Comparison of ENCODE assay signal across 8 cellular contexts in the genomic region with DNA sequence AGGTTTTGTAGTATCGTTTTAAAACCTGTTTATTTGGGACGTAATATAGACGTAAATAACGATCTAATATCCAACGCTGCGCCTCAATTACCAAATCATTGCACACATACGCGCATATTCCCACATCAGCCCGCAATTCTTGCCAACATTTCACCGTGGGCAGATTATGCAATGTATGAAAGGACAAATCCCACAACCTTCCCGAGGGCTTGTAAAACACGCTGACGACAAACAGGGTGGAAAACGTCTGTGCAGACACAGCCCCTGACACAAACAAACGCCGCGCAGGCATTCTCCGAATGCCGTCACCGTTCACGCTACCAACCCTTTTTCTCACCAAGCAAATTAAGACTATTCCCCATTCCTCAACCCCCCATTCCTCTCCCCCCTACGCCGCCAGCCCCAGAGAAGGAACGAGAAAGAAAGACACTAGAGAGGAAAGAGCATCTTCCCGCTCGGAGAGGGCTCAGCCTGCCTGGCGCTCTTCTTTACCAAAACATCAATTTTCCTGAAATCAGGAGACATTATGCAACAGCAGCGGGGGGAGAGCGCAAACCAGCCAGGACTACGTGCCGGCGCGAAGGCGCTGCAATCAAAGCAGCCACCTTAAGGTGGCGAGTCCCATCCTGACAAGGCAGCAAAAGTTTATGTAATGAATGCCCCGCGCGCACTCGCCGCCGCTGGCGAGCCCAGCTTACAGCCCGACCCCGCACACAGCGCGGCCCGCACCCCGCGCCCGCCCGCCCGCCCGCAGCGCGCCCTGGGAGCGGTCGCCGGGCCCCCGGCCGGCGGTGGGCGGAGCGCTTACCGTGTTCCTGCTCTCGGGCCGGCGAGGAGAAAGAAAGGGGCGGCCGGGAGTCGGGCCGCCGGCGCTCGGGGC. TPM values are rescaled to one million over a fixed set of nuclear protein-coding genes. Genes with fewer than 3 reads are reported as not detected.
DNase-seq lines count a peak whose midpoint lies in the region; ATAC-seq and TF ChIP-seq lines count a peak whose summit lies in the region.

No MANE protein-coding gene starts in this region.

- H3K27ac Mint-ChIP-seq in endodermal cell, result peak overlapping the region; percentile 96

- H3K36me3 ChIP-seq in endodermal cell (ENCODE audit: control insufficient read depth, insufficient read depth, low read length) (no peaks in the 10 kb centered on the region), mesodermal cell (ENCODE audit: control insufficient read depth, insufficient read depth, low read length) (no peaks in the 10 kb centered on the region)

- TF ChIP-seq CTCF in 22Rv1 (IDR thresholded peaks at IDR 0.05), result peak; percentile 27
- peak; percentile 18 for TF ChIP-seq CTCF in GM13976 (IDR thresholded peaks at IDR 0.05; ENCODE audit: borderline replicate concordance, control extremely low read depth, extremely low read depth, insufficient read depth, missing control alignments)
- peak; percentile 46 for TF ChIP-seq CTCF in endodermal cell (conservative IDR thresholded peaks at IDR 0.05)

- H3K27ac ChIP-seq in 22Rv1, result peak overlapping the region; percentile 48
- H3K27ac ChIP-seq in endodermal cell (ENCODE audit: low read depth, low read length), result peak overlapping the region; percentile 36
- peak overlapping the region; percentile 84 for H3K27ac ChIP-seq in mesodermal cell (ENCODE audit: low read depth, low read length, severe bottlenecking)

- H3K27me3 Mint-ChIP-seq in endodermal cell (ENCODE audit: insufficient read depth), result peaks cover 44% of the 10 kb centered on the region

- H3K9me3 ChIP-seq in endodermal cell (ENCODE audit: control insufficient read depth, low read length) (no peaks in the 10 kb centered on the region), mesodermal cell (ENCODE audit: control insufficient read depth, low read length) (no peaks in the 10 kb centered on the region)

- H3K4me1 Mint-ChIP-seq in endodermal cell, result peaks cover 26% of the 10 kb centered on the region

- no peaks in the 10 kb centered on the region for H3K36me3 Mint-ChIP-seq in endodermal cell (ENCODE audit: low read depth)

- DNase-seq in GM13976 (ENCODE audit: low spot score) (peak; percentile 61), NCI-H460 (ENCODE audit: extremely low read depth, low read depth) (peak; percentile 87), endodermal cell (peak; percentile 85)
- peak; percentile 78 for DNase-seq in activated CD8-positive, alpha-beta memory T cell treated with anti-CD3 and anti-CD28 coated beads, Interleukin-2, amount 50 U/mL, for 48 hours
- peak; percentile 29 to 63 (median 44) for DNase-seq in stimulated activated naive CD4-positive, alpha-beta T cell (lab: John Stamatoyannopoulos, UW)

- peak; percentile 47 for ATAC-seq in HG02943 (IDR thresholded peaks at IDR 0.05; ENCODE audit: low read depth, unreplicated experiment)

- H3K4me3 ChIP-seq in endodermal cell (ENCODE audit: low read length) (peak overlapping the region; percentile 95), mesodermal cell (ENCODE audit: extremely low read depth, insufficient read depth, low read length, poor library complexity, severe bottlenecking) (peak overlapping the region; percentile 78)

- H3K4me1 ChIP-seq in endodermal cell (ENCODE audit: control insufficient read depth, insufficient read depth, low read length) (peaks cover 3% of the 10 kb centered on the region), mesodermal cell (ENCODE audit: control insufficient read depth, insufficient read depth, low read length, poor library complexity, severe bottlenecking) (peaks cover 25% of the 10 kb centered on the region)

- no peaks in the 10 kb centered on the region for H3K9me3 Mint-ChIP-seq in endodermal cell

- H3K9ac ChIP-seq in endodermal cell (ENCODE audit: extremely low read depth, low read length, poor library complexity, severe bottlenecking), result peak overlapping the region; percentile 76

- H3K4me3 Mint-ChIP-seq in endodermal cell, result peak overlapping the region; percentile 85

- WGBS in endodermal cell (ENCODE audit: insufficient coverage in 1 of 2, insufficient read length in 1 of 2), 2 experiments, result 0 to 1% methylated on average over 19 to 74 of the region's 74 CpGs
- WGBS in mesodermal cell (ENCODE audit: insufficient coverage in 2 of 2), 2 experiments, result 0 to 1% methylated on average over 28 to 38 of the region's 74 CpGs

- H3K27me3 ChIP-seq in endodermal cell (ENCODE audit: control insufficient read depth, insufficient read depth, low read length, poor library complexity, severe bottlenecking), result peaks cover 21% of the 10 kb centered on the region

- in situ Hi-C loops in GM13976 (cut with MboI; ENCODE audit: low sequenced_read_pairs, unreplicated experiment), result loop anchor here (10.0 kb wide), 1 partner anchor 378 kb away; no protein-coding TSS in a partner anchor

RNA-seq across cellular contexts. Expression of a gene that starts 0.6 kb away (rescaled TPM):
- total RNA-seq in NCI-H460 (2014; rRNA removed; shearing (Covaris generic)), result 10.9 and 11.6 TPM in 2 replicates
- polyA plus RNA-seq in NCI-H460 (2014; cell fraction: nucleus; rRNA removed), result 1.7 and 7.1 TPM in 2 replicates
- total RNA-seq in endodermal cell, result 10 to 100 TPM; 13.5 to 17.4 TPM
- 15.9 TPM for polyA plus RNA-seq in endodermal cell (2013, experiment 1 of 2)
- 14.2 TPM for polyA plus RNA-seq in endodermal cell (2013, experiment 2 of 2)
- polyA plus RNA-seq in mesodermal cell (2013, experiment 1 of 2), result 17.7 TPM
- 18.5 TPM for polyA plus RNA-seq in mesodermal cell (2013, experiment 2 of 2)

Comparison
In these comparisons a context has a peak if more than half of its experiments do, and no peak if none do; other contexts are left out.
1. Peak in every context shown above with its lines: DNase-seq, ATAC-seq, H3K4me3 ChIP-seq and H3K27ac ChIP-seq.